In genomic region chr5:124025306-124025705, GRCh38 we compare ENCODE assay signal across 30 cellular contexts.
A peak's percentile ranks its signal among the peaks of the same experiment; 100 is the strongest.
DNase-seq lines count a peak whose midpoint lies in the region; ATAC-seq and TF ChIP-seq lines count a peak whose summit lies in the region.
"Had no signal": no experiment of that assay in that cellular context is flagged by ENCODE, and none has a peak within 500 bp of the region (broad histone marks: within the 10 kb centered on the region; RNA-seq: fewer than 3 reads in every experiment).

No MANE protein-coding gene starts in this region.

- no peak overlapping the region for H2AFZ ChIP-seq in OCI-LY1 (ENCODE audit: low read length)
- H2AFZ ChIP-seq in neuronal stem cell (ENCODE audit: low read length), result peak overlapping the region; percentile 49

- peaks cover 7% of the 10 kb centered on the region for H3K36me3 Mint-ChIP-seq in glutamatergic neuron (ENCODE audit: unreplicated experiment)
- H3K36me3 Mint-ChIP-seq: activated naive CD8-positive, alpha-beta T cell treated with anti-CD3 and anti-CD28 coated beads, Interleukin-2, amount 10 ng/mL, durations not matched to agents 7 days and 5 days had no signal

- no peak overlapping the region for H3K23ac ChIP-seq in neuronal stem cell (ENCODE audit: low read depth, low read length, poor library complexity)

- no peak overlapping the region for H4K8ac ChIP-seq in neuronal stem cell (ENCODE audit: low read depth, low read length)

- no peak overlapping the region for H4K91ac ChIP-seq in neuronal stem cell (ENCODE audit: low read depth, low read length, poor library complexity)

- no peak overlapping the region for H3K4me3 Mint-ChIP-seq in glutamatergic neuron (ENCODE audit: unreplicated experiment)
- H3K4me3 Mint-ChIP-seq: activated naive CD8-positive, alpha-beta T cell treated with anti-CD3 and anti-CD28 coated beads, Interleukin-2, amount 10 ng/mL, durations not matched to agents 7 days and 5 days; immature natural killer cell; mesothelial cell of epicardium; natural killer cell had no signal

- no peak overlapping the region for H2BK120ac ChIP-seq in neuronal stem cell (ENCODE audit: low read depth, low read length)

- no peak overlapping the region for H3K9ac ChIP-seq in OCI-LY1 (ENCODE audit: low read length)
- H3K9ac ChIP-seq in neuronal stem cell (ENCODE audit: low read depth, low read length, poor library complexity), result no peak overlapping the region
- H3K9ac ChIP-seq: SK-N-SH had no signal

- peak overlapping the region; percentile 1 for H3K27ac ChIP-seq in OCI-LY1 (ENCODE audit: low read depth, low read length, poor library complexity, severe bottlenecking)
- H3K27ac ChIP-seq in neuronal stem cell (replicated peaks; ENCODE audit: low read length), result no peak overlapping the region
- H3K27ac ChIP-seq in Peyer's patch, result no peak overlapping the region
- H3K27ac ChIP-seq: C4-2B, dorsolateral prefrontal cortex, pancreas, testis had no signal

- no peak overlapping the region for H3K4me2 ChIP-seq in OCI-LY1 (ENCODE audit: low read length)
- H3K4me2 ChIP-seq in neuronal stem cell (ENCODE audit: insufficient read depth, low read length, poor library complexity, severe bottlenecking), result peak overlapping the region; percentile 14
- H3K4me2 ChIP-seq: SK-N-SH had no signal

- H3K27me3 Mint-ChIP-seq in glutamatergic neuron (ENCODE audit: unreplicated experiment), result no peaks in the 10 kb centered on the region

- no peaks in the 10 kb centered on the region for H3F3A ChIP-seq in OCI-LY1 (ENCODE audit: insufficient read depth, low read length)

- no peak overlapping the region for H3K14ac ChIP-seq in neuronal stem cell (ENCODE audit: low read length)

- no peak overlapping the region for H2BK12ac ChIP-seq in neuronal stem cell (ENCODE audit: low read length)

- no peak overlapping the region for H2AK5ac ChIP-seq in neuronal stem cell (ENCODE audit: low read depth, low read length)

- ATAC-seq in HG02610 (IDR thresholded peaks at IDR 0.05; ENCODE audit: unreplicated experiment), result no peak
- ATAC-seq: left lobe of liver, natural killer cell, pancreas, right cardiac atrium had no signal

- H3K9me3 ChIP-seq in OCI-LY1 (ENCODE audit: low read length) (peaks cover 3% of the 10 kb centered on the region; the same call in 1 of the 2 replicates), neuronal stem cell (replicated peaks in 1 of 2; ENCODE audit: control insufficient read depth in 2 of 2, insufficient read depth in 1 of 2, low read depth in 1 of 2, low read length in 2 of 2) (peaks cover 0 to 12% of the 10 kb centered on the region in 2 donors), Peyer's patch (no peaks in the 10 kb centered on the region)
- H3K9me3 ChIP-seq: pancreas, SK-N-SH, testis had no signal

- no peak for TF ChIP-seq POLR2A in Peyer's patch (IDR thresholded peaks at IDR 0.05)

- no peak overlapping the region for H2BK5ac ChIP-seq in neuronal stem cell (ENCODE audit: low read length)

- H3K4me3 ChIP-seq in H7 (ENCODE audit: insufficient read depth, low read depth, low read length), result no peak overlapping the region
- no peak overlapping the region for H3K4me3 ChIP-seq in OCI-LY1 (ENCODE audit: low read depth, low read length, poor library complexity, severe bottlenecking)
- H3K4me3 ChIP-seq in neuronal stem cell (ENCODE audit: low read length in 2 of 2), result no peak overlapping the region
- H3K4me3 ChIP-seq in Peyer's patch, result no peak overlapping the region
- H3K4me3 ChIP-seq: dorsolateral prefrontal cortex, MG63, pancreas, testis had no signal

- no peak overlapping the region for H3K18ac ChIP-seq in neuronal stem cell (ENCODE audit: low read length)

- TF ChIP-seq CTCF in OCI-LY1 (IDR thresholded peaks at IDR 0.05; ENCODE audit: low read length), result no peak
- TF ChIP-seq CTCF in glutamatergic neuron (IDR thresholded peaks at IDR 0.05; ENCODE audit: partially characterized antibody, unreplicated experiment), result no peak
- no peak for TF ChIP-seq CTCF in Peyer's patch (IDR thresholded peaks at IDR 0.05)

- H3K79me2 ChIP-seq in OCI-LY1 (ENCODE audit: insufficient read depth, low read length), result no peaks in the 10 kb centered on the region

- H3K27ac Mint-ChIP-seq in glutamatergic neuron (ENCODE audit: unreplicated experiment), result peak overlapping the region; percentile 22
- H3K27ac Mint-ChIP-seq: activated naive CD8-positive, alpha-beta T cell treated with anti-CD3 and anti-CD28 coated beads, Interleukin-2, amount 10 ng/mL, durations not matched to agents 7 days and 5 days; immature natural killer cell; mesothelial cell of epicardium; natural killer cell had no signal

- H3K4me1 ChIP-seq in OCI-LY1 (ENCODE audit: insufficient read depth, low read length, severe bottlenecking), result peaks cover 6% of the 10 kb centered on the region
- H3K4me1 ChIP-seq in neuronal stem cell (ENCODE audit: control insufficient read depth in 2 of 2, insufficient read depth in 1 of 2, low read depth in 1 of 2, low read length in 2 of 2), result peaks cover 8 to 15% of the 10 kb centered on the region in 2 donors
- H3K4me1 ChIP-seq in Peyer's patch, result no peaks in the 10 kb centered on the region
- H3K4me1 ChIP-seq: pancreas, testis had no signal

- WGBS in neuronal stem cell (ENCODE audit: extremely low coverage in 2 of 2, insufficient read length in 2 of 2, insufficient replicate concordance in 1 of 2), 2 donors, result no CpG with 5 or more reads among the region's 5 CpGs

- H3K27me3 ChIP-seq in H7 (ENCODE audit: control insufficient read depth, insufficient read depth, low read length) (no peaks in the 10 kb centered on the region), OCI-LY1 (ENCODE audit: insufficient read depth, low read length) (no peaks in the 10 kb centered on the region), neuronal stem cell (ENCODE audit: control insufficient read depth in 3 of 3, insufficient read depth in 3 of 3, low read depth in 1 of 3, low read length in 3 of 3) (no peaks in the 10 kb centered on the region), Peyer's patch (no peaks in the 10 kb centered on the region)
- H3K27me3 ChIP-seq: dorsolateral prefrontal cortex, MG63, pancreas, testis had no signal

- DNase-seq in H7 (peak; percentile 14), glutamatergic neuron (no peak), neuronal stem cell (ENCODE audit: low spot score) (peak; percentile 11), NCI-H2081 (lab: John Stamatoyannopoulos, UW) (no peak), Peyer's patch (no peak), 8988T (no peak)
- DNase-seq: activated CD4-positive, alpha-beta T cell treated with anti-CD3 and anti-CD28 coated beads, Interleukin-2, amount 50 U/mL, for 4 hours; activated CD4-positive, CD25-positive, alpha-beta regulatory T cell; activated effector memory CD4-positive, alpha-beta T cell treated with anti-CD3 and anti-CD28 coated beads, Interleukin-2, amount 50 U/mL, for 16 hours; activated naive CD8-positive, alpha-beta T cell treated with anti-CD3 and anti-CD28 coated beads, Interleukin-2, amount 10 ng/mL, durations not matched to agents 7 days and 5 days; dorsolateral prefrontal cortex; HCEC 1CT; immature natural killer cell; MG63; natural killer cell; NCI-H1417; NCI-H510A treated with DMSO at 0.1 percent for 48 hours; pancreas; right cardiac atrium; SK-N-SH; stimulated activated CD4-positive, alpha-beta T cell treated with anti-CD3 and anti-CD28 coated beads, Interleukin-12 subunit alpha, Interleukin-12 subunit beta, amount 100 ng/mL, for 4 hours; stimulated activated CD4-positive, alpha-beta T cell treated with anti-CD3 and anti-CD28 coated beads, Interleukin-4, amount 100 ng/mL, for 24 hours; stimulated activated naive CD4-positive, alpha-beta T cell; T-helper 9 cell; testis had no signal

- no peak overlapping the region for H2BK15ac ChIP-seq in neuronal stem cell (ENCODE audit: low read length)

- H3K4me1 Mint-ChIP-seq in glutamatergic neuron (ENCODE audit: low read depth, unreplicated experiment), result peaks cover 9% of the 10 kb centered on the region
- H3K4me1 Mint-ChIP-seq: activated naive CD8-positive, alpha-beta T cell treated with anti-CD3 and anti-CD28 coated beads, Interleukin-2, amount 10 ng/mL, durations not matched to agents 7 days and 5 days; immature natural killer cell; natural killer cell had no signal

- H4K20me1 ChIP-seq in OCI-LY1 (ENCODE audit: insufficient read depth, low read length), result no peaks in the 10 kb centered on the region

- H3K36me3 ChIP-seq in H7 (replicated peaks; ENCODE audit: control insufficient read depth, insufficient read depth, low read length) (no peaks in the 10 kb centered on the region), OCI-LY1 (ENCODE audit: insufficient read depth, low read length) (no peaks in the 10 kb centered on the region), neuronal stem cell (replicated peaks in 1 of 2; ENCODE audit: control insufficient read depth in 2 of 2, insufficient read depth in 2 of 2, low read length in 2 of 2) (no peaks in the 10 kb centered on the region), Peyer's patch (no peaks in the 10 kb centered on the region)
- H3K36me3 ChIP-seq: MG63, pancreas had no signal

- no peaks in the 10 kb centered on the region for H3K9me2 ChIP-seq in OCI-LY1 (ENCODE audit: low read depth, low read length)
- H3K9me2 ChIP-seq: SK-N-SH had no signal

- H3K9me3 Mint-ChIP-seq in glutamatergic neuron (ENCODE audit: unreplicated experiment), result peaks cover 3% of the 10 kb centered on the region
- H3K9me3 Mint-ChIP-seq: activated naive CD8-positive, alpha-beta T cell treated with anti-CD3 and anti-CD28 coated beads, Interleukin-2, amount 10 ng/mL, durations not matched to agents 7 days and 5 days had no signal

- no peaks in the 10 kb centered on the region for H3K79me1 ChIP-seq in neuronal stem cell (ENCODE audit: low read depth, low read length)

- H3K4ac ChIP-seq in neuronal stem cell (ENCODE audit: low read length), result no peak overlapping the region

Comparison
In these comparisons a context has a peak if more than half of its experiments do, and no peak if none do; other contexts are left out.
1. DNase-seq: peak in H7 (single experiment) and neuronal stem cell (single experiment); none in glutamatergic neuron (single experiment), NCI-H2081 (0 of 2), Peyer's patch (0 of 3) and 8988T (single experiment).